In the genomic region with DNA sequence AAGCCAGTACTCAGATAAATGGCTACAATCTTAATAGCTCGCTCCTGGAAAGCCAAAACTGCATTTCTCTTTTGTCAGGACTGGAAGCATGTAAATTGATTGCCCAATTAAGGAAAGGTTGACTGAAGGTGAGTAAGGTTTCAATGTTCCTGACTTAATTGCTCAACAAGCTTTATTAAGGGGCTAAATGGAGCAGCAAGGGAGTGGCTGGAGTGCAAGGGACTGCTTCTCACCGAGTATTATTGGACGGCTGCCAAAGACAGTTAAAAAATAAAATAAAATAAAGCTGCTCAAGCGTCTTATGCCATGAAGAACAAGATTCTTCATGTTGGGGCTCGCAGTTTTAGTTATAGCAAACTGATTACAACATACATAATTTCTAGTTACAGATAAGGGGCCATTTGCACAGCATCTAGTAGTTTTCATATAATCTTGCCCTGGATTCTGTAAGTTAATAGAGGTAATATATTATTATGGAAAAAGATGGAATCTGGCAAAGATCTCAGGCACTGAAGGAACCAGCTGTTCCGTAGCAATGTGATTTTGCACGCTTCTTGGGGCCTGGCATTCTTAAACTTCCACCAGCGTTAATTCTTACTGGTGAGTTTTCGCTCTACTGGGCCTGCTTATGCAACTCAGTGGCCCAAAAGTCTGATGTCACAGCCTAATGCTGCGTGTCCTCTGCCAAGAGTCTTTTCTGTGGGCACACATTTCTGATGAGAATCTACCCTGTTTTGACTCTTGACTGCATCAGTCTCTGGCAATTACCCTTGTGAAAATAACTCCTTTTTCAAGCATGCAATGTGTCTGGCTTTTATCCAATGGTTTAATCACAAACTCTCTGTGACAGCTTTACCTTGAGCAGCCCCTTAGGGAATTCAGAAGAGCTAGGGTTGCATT, we compare ENCODE assay signal across 8 cellular contexts.
DNase-seq lines count a peak whose midpoint lies in the region; ATAC-seq and TF ChIP-seq lines count a peak whose summit lies in the region.

No MANE protein-coding gene starts in this region.

- H3K4me1 ChIP-seq in esophagus muscularis mucosa: peaks cover 3 to 47% (median 45%) of the 10 kb centered on the region in 4 donors
- H3K4me1 ChIP-seq in psoas muscle: no peaks in the 10 kb centered on the region

- TF ChIP-seq POLR2A in esophagus muscularis mucosa (IDR thresholded peaks at IDR 0.05; ENCODE audit: low read depth): no peak

- H3K9me3 ChIP-seq in esophagus muscularis mucosa: peaks cover 0 to 5% (median 2%) of the 10 kb centered on the region in 4 donors
- H3K9me3 ChIP-seq in psoas muscle: peaks cover 5% of the 10 kb centered on the region

- 29% methylated on average over 10 of the region's 10 CpGs for WGBS in esophagus muscularis mucosa
- 47 to 58% (median 53%) methylated on average over 10 of the region's 10 CpGs for WGBS in psoas muscle, 3 donors

- DNase-seq in EL: peak; percentile 52
- DNase-seq in NCI-H524 (lab: John Stamatoyannopoulos, UW): peak; percentile 37 to 68
- DNase-seq in esophagus muscularis mucosa (ENCODE audit: extremely low spot score): no peak
- DNase-seq in psoas muscle: peak in 1 of 2 donors; percentile 18
- DNase-seq in stimulated activated CD4-positive, alpha-beta T cell treated with anti-CD3 and anti-CD28 coated beads, Interleukin-2, amount 100 ng/mL, for 48 hours: no peak
- DNase-seq in cerebellum (ENCODE audit: low spot score): no peak

- H3K27ac ChIP-seq in esophagus muscularis mucosa (replicated peaks in 1 of 4) (peak overlapping the region; percentile 64 to 73 (median 72)), psoas muscle (no peak overlapping the region)

- ATAC-seq in psoas muscle (peak in 3 of 4 donors; percentile 40 to 70 (median 61)), HG02759 (IDR thresholded peaks at IDR 0.05; ENCODE audit: unreplicated experiment) (no peak), GM21526 (IDR thresholded peaks at IDR 0.05; ENCODE audit: low FRiP score, unreplicated experiment) (no peak)

- no peak for TF ChIP-seq CTCF in esophagus muscularis mucosa (IDR thresholded peaks at IDR 0.05)
- no peak for TF ChIP-seq CTCF in psoas muscle (IDR thresholded peaks at IDR 0.05)

- H3K36me3 ChIP-seq in esophagus muscularis mucosa: no peaks in the 10 kb centered on the region
- no peaks in the 10 kb centered on the region for H3K36me3 ChIP-seq in psoas muscle (ENCODE audit: insufficient read depth in 1 of 2, low read depth in 1 of 2)

- no peak for TF ChIP-seq EP300 in esophagus muscularis mucosa (IDR thresholded peaks at IDR 0.05)

- intact Hi-C loops in esophagus muscularis mucosa (cut with DNase I) (no loop called here), psoas muscle (cut with DNase I) (no loop called here)

- H3K4me3 ChIP-seq in esophagus muscularis mucosa (no peak overlapping the region), psoas muscle (no peak overlapping the region)

- H3K27me3 ChIP-seq in esophagus muscularis mucosa (no peaks in the 10 kb centered on the region), psoas muscle (ENCODE audit: insufficient read depth in 3 of 3, low read length in 2 of 3) (no peaks in the 10 kb centered on the region)

Comparison
In these comparisons a context has a peak if more than half of its experiments do, and no peak if none do; other contexts are left out.
1. DNase-seq: peak in EL (single experiment) and NCI-H524 (2 of 2); none in esophagus muscularis mucosa (single experiment), stimulated activated CD4-positive, alpha-beta T cell treated with anti-CD3 and anti-CD28 coated beads, Interleukin-2, amount 100 ng/mL, for 48 hours (0 of 2) and cerebellum (single experiment).
2. ATAC-seq: peak in psoas muscle (3 of 4); none in HG02759 (single experiment) and GM21526 (single experiment).